Comparison of ENCODE assay signal across 1 cellular context in the genomic region with DNA sequence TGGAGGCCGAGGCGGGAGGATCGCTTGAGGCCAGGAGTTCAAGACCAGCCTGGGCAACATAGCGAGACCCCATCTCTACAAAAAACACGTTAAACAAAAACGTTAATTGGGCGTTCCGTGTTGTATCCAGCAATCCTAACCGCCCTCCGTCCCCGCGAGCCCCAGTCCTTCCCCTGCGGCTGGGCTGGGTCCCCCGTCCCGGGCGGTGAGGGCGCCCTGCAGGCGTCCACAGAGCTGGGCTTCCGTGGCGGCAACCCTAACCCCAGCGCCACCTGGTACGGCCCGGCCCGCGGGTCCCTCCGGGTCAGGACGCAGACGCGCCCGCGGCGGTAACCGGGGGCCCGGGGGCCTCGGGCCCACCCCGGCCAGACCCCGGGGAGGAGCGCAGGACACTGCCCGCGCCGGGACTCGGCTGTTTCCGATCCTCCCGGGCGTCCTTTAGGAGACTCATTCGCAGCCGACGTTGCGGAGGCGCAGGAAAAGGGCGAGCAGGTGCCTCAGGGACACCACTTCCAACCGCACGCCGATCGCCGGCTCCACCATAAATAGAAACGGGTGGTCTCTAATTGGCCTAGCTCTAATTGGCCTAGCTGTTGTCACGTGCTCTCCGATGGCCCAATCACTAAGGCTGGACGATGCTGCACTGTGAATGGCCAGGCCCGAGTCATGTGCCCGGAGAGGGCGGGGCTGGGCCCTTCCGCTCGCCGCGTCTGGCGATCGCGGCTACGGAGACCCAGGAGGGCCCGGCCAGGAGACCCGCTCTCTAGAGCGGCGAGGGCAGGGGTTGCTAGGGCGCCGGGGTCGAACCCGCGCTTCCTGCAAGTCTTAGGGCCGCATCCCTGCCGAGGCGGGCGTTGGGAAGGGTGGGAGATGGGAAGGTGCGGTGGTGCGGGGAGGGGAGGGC.
A peak's percentile ranks its signal among the peaks of the same experiment; 100 is the strongest.
TF ChIP-seq lines count a peak whose summit lies in the region.

No MANE protein-coding gene starts in this region.

TF ChIP-seq in K562, 482 proteins besides CTCF, POLR2A, EP300 and RAD21 (continued from another document and continues in another):
- TF ChIP-seq GABPB1 (CRISPR knock-in tag; IDR thresholded peaks at IDR 0.05) (0 out of 2 replicates have a peak, but pooled peaks have one; percentile 48), SETDB1 (IDR thresholded peaks at IDR 0.05; ENCODE audit: low read length) (no peak), ZNF780A (CRISPR knock-in tag; IDR thresholded peaks at IDR 0.05) (no peak), ATF1 (CRISPR knock-in tag; IDR thresholded peaks at IDR 0.05) (no peak), ATF1 (tag; IDR thresholded peaks at IDR 0.05) (peak; percentile 50), STAT5B (CRISPR knock-in tag; IDR thresholded peaks at IDR 0.05) (no peak), PHF8 (IDR thresholded peaks at IDR 0.05; ENCODE audit: borderline replicate concordance, low read length) (peak; percentile 89; the same call in 1 of the 2 replicates), ZNF436 (CRISPR knock-in tag; IDR thresholded peaks at IDR 0.05) (no peak), SNIP1 (IDR thresholded peaks at IDR 0.05; ENCODE audit: low read depth) (no peak), RUNX1 (IDR thresholded peaks at IDR 0.05; ENCODE audit: low read depth) (no peak), MEF2A (IDR thresholded peaks at IDR 0.05; ENCODE audit: control insufficient read depth, low read depth, low read length) (peak; percentile 90), ZNF766 (CRISPR knock-in tag; conservative IDR thresholded peaks at IDR 0.05) (0 out of 2 replicates have a peak, but pooled peaks have one; percentile 54), ARHGAP35 (IDR thresholded peaks at IDR 0.05; ENCODE audit: partially characterized antibody) (no peak), RBM25 (IDR thresholded peaks at IDR 0.05; ENCODE audit: low read depth, low read length, severe bottlenecking) (peak; percentile 62), POLR2AphosphoS5 (IDR thresholded peaks at IDR 0.05; ENCODE audit: control insufficient read depth, insufficient read depth, low read depth, low read length) (peak; percentile 90), PHF21A (IDR thresholded peaks at IDR 0.05; ENCODE audit: borderline replicate concordance, low read depth) (peak; percentile 22; the same call in 1 of the 2 replicates), SMAD1 (IDR thresholded peaks at IDR 0.05; ENCODE audit: low read depth, low read length, partially characterized antibody) (peak; percentile 77), CHD4 (IDR thresholded peaks at IDR 0.05; ENCODE audit: insufficient read depth, insufficient replicate concordance, low read depth, low read length, poor library complexity, severe bottlenecking) (peak; percentile 21), SMARCE1 (IDR thresholded peaks at IDR 0.05) (no peak), SMARCA4 (IDR thresholded peaks at IDR 0.05) (no peak), CHD2 (IDR thresholded peaks at IDR 0.05; ENCODE audit: low read depth, low read length) (peak; percentile 57), NBN (IDR thresholded peaks at IDR 0.05; ENCODE audit: low read depth) (peak; percentile 56; the same call in 1 of the 2 replicates), SAP30 (IDR thresholded peaks at IDR 0.05; ENCODE audit: borderline replicate concordance, insufficient read depth, low read depth, low read length, poor library complexity, severe bottlenecking) (peak; percentile 78), SIN3B (IDR thresholded peaks at IDR 0.05; ENCODE audit: low read depth) (0 out of 2 replicates have a peak, but pooled peaks have one; percentile 24), CTBP1 (IDR thresholded peaks at IDR 0.05; ENCODE audit: borderline replicate concordance) (peak; percentile 64; the same call in 1 of the 2 replicates), TBL1XR1 (IDR thresholded peaks at IDR 0.05; ENCODE audit: low read length in 2 of 2) (peak in 1 of 2 experiments; percentile 37; a peak in 1 of 4 replicates), ZBTB8A (IDR thresholded peaks at IDR 0.05; ENCODE audit: partially characterized antibody) (no peak), ASH1L (IDR thresholded peaks at IDR 0.05; ENCODE audit: borderline replicate concordance, low read depth, partially characterized antibody) (peak; percentile 60)
- TF ChIP-seq, protein P1, sequence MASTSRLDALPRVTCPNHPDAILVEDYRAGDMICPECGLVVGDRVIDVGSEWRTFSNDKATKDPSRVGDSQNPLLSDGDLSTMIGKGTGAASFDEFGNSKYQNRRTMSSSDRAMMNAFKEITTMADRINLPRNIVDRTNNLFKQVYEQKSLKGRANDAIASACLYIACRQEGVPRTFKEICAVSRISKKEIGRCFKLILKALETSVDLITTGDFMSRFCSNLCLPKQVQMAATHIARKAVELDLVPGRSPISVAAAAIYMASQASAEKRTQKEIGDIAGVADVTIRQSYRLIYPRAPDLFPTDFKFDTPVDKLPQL (IDR thresholded peaks at IDR 0.05; ENCODE audit: extremely low read depth, insufficient read length), result peak; percentile 35
- TF ChIP-seq, protein P2, sequence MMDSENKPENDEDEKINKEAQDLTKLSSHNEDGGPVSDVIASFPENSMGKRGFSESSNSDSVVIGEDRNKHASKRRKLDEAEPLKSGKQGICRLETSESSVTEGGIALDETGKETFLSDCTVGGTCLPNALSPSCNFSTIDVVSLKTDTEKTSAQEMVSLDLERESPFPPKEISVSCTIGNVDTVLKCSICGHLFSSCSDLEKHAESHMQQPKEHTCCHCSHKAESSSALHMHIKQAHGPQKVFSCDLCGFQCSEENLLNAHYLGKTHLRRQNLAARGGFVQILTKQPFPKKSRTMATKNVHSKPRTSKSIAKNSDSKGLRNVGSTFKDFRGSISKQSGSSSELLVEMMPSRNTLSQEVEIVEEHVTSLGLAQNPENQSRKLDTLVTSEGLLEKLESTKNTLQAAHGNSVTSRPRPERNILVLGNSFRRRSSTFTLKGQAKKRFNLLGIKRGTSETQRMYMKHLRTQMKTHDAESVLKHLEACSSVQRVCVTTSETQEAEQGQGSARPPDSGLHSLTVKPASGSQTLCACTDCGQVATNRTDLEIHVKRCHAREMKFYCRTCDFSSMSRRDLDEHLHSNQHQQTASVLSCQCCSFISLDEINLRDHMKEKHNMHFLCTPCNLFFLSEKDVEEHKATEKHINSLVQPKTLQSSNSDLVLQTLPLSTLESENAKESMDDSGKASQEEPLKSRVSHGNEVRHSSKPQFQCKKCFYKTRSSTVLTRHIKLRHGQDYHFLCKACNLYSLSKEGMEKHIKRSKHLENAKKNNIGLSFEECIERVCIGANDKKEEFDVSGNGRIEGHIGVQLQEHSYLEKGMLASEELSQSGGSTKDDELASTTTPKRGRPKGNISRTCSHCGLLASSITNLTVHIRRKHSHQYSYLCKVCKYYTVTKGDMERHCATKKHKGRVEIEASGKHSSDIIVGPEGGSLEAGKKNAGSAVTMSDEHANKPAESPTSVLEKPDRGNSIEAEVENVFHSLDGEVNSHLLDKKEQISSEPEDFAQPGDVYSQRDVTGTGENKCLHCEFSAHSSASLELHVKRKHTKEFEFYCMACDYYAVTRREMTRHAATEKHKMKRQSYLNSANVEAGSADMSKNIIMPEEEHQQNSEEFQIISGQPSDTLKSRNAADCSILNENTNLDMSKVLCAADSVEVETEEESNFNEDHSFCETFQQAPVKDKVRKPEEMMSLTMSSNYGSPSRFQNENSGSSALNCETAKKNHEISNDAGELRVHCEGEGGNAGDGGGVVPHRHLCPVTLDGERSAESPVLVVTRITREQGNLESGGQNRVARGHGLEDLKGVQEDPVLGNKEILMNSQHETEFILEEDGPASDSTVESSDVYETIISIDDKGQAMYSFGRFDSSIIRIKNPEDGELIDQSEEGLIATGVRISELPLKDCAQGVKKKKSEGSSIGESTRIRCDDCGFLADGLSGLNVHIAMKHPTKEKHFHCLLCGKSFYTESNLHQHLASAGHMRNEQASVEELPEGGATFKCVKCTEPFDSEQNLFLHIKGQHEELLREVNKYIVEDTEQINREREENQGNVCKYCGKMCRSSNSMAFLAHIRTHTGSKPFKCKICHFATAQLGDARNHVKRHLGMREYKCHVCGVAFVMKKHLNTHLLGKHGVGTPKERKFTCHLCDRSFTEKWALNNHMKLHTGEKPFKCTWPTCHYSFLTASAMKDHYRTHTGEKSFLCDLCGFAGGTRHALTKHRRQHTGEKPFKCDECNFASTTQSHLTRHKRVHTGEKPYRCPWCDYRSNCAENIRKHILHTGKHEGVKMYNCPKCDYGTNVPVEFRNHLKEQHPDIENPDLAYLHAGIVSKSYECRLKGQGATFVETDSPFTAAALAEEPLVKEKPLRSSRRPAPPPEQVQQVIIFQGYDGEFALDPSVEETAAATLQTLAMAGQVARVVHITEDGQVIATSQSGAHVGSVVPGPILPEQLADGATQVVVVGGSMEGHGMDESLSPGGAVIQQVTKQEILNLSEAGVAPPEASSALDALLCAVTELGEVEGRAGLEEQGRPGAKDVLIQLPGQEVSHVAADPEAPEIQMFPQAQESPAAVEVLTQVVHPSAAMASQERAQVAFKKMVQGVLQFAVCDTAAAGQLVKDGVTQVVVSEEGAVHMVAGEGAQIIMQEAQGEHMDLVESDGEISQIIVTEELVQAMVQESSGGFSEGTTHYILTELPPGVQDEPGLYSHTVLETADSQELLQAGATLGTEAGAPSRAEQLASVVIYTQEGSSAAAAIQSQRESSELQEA (IDR thresholded peaks at IDR 0.05; ENCODE audit: low read depth), result peak; percentile 95
- TF ChIP-seq, protein P3, sequence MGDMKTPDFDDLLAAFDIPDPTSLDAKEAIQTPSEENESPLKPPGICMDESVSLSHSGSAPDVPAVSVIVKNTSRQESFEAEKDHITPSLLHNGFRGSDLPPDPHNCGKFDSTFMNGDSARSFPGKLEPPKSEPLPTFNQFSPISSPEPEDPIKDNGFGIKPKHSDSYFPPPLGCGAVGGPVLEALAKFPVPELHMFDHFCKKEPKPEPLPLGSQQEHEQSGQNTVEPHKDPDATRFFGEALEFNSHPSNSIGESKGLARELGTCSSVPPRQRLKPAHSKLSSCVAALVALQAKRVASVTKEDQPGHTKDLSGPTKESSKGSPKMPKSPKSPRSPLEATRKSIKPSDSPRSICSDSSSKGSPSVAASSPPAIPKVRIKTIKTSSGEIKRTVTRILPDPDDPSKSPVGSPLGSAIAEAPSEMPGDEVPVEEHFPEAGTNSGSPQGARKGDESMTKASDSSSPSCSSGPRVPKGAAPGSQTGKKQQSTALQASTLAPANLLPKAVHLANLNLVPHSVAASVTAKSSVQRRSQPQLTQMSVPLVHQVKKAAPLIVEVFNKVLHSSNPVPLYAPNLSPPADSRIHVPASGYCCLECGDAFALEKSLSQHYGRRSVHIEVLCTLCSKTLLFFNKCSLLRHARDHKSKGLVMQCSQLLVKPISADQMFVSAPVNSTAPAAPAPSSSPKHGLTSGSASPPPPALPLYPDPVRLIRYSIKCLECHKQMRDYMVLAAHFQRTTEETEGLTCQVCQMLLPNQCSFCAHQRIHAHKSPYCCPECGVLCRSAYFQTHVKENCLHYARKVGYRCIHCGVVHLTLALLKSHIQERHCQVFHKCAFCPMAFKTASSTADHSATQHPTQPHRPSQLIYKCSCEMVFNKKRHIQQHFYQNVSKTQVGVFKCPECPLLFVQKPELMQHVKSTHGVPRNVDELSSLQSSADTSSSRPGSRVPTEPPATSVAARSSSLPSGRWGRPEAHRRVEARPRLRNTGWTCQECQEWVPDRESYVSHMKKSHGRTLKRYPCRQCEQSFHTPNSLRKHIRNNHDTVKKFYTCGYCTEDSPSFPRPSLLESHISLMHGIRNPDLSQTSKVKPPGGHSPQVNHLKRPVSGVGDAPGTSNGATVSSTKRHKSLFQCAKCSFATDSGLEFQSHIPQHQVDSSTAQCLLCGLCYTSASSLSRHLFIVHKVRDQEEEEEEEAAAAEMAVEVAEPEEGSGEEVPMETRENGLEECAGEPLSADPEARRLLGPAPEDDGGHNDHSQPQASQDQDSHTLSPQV (IDR thresholded peaks at IDR 0.05), result 0 out of 2 replicates have a peak, but pooled peaks have one; percentile 43
- TF ChIP-seq, protein P4, sequence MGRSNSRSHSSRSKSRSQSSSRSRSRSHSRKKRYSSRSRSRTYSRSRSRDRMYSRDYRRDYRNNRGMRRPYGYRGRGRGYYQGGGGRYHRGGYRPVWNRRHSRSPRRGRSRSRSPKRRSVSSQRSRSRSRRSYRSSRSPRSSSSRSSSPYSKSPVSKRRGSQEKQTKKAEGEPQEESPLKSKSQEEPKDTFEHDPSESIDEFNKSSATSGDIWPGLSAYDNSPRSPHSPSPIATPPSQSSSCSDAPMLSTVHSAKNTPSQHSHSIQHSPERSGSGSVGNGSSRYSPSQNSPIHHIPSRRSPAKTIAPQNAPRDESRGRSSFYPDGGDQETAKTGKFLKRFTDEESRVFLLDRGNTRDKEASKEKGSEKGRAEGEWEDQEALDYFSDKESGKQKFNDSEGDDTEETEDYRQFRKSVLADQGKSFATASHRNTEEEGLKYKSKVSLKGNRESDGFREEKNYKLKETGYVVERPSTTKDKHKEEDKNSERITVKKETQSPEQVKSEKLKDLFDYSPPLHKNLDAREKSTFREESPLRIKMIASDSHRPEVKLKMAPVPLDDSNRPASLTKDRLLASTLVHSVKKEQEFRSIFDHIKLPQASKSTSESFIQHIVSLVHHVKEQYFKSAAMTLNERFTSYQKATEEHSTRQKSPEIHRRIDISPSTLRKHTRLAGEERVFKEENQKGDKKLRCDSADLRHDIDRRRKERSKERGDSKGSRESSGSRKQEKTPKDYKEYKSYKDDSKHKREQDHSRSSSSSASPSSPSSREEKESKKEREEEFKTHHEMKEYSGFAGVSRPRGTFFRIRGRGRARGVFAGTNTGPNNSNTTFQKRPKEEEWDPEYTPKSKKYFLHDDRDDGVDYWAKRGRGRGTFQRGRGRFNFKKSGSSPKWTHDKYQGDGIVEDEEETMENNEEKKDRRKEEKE (IDR thresholded peaks at IDR 0.05; ENCODE audit: borderline replicate concordance in 1 of 2, control insufficient read depth in 1 of 2, low read depth in 2 of 2, low read length in 1 of 2), result no peak
- TF ChIP-seq, protein P5, sequence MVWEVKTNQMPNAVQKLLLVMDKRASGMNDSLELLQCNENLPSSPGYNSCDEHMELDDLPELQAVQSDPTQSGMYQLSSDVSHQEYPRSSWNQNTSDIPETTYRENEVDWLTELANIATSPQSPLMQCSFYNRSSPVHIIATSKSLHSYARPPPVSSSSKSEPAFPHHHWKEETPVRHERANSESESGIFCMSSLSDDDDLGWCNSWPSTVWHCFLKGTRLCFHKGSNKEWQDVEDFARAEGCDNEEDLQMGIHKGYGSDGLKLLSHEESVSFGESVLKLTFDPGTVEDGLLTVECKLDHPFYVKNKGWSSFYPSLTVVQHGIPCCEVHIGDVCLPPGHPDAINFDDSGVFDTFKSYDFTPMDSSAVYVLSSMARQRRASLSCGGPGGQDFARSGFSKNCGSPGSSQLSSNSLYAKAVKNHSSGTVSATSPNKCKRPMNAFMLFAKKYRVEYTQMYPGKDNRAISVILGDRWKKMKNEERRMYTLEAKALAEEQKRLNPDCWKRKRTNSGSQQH (CRISPR knock-in tag; IDR thresholded peaks at IDR 0.05), result peak; percentile 45; the same call in 1 of the 2 replicates
- TF ChIP-seq, protein P6, sequence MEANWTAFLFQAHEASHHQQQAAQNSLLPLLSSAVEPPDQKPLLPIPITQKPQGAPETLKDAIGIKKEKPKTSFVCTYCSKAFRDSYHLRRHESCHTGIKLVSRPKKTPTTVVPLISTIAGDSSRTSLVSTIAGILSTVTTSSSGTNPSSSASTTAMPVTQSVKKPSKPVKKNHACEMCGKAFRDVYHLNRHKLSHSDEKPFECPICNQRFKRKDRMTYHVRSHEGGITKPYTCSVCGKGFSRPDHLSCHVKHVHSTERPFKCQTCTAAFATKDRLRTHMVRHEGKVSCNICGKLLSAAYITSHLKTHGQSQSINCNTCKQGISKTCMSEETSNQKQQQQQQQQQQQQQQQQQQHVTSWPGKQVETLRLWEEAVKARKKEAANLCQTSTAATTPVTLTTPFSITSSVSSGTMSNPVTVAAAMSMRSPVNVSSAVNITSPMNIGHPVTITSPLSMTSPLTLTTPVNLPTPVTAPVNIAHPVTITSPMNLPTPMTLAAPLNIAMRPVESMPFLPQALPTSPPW (CRISPR knock-in tag; IDR thresholded peaks at IDR 0.05), result no peak
